In the genomic region with DNA sequence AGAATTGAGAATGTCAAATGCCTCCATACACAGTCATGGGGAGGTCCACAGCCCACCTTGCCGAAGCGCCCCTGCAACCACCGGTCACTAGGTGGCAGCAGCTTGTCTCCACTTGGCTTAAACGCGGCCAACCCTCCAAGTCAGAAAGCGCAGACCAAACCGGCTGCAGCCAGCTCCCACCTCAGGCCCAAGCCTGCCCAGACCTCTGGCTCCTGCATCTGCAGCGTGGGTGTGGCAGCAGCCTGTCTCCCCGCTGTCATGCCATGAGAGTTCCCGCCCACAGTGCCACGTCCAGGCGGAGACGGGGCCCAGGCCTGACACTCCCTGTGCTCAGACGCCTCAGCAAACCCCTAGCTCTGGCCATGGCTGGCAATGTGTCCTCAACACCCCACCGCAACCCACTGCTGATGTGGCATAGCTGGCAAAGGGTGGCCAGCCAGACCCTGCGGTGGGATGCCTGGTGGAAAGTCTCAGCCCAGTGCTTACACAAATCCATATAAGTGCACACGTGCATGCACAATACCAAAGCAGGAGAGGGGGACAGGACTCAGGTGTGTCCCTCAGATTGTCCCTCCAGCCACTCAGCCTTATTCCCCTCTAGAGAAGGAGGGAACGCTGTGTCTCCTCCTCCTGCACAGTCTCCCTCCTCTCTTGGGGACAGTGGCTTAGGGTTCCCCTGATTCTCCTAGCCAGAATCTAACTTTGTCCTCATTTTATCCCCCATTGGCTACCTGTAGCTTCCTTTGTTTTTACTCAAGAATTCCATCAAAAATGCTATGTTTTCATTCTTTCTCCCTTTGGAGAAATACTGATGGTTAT, we compare ENCODE assay signal across 8 cellular contexts. TPM values are rescaled to one million over a fixed set of nuclear protein-coding genes. Genes with fewer than 3 reads are reported as not detected.
DNase-seq lines count a peak whose midpoint lies in the region; ATAC-seq, FAIRE-seq and TF ChIP-seq lines count a peak whose summit lies in the region.

No MANE protein-coding gene starts in this region.

- peak; percentile 44 to 74 (median 58) for DNase-seq in CD4-positive, alpha-beta T cell
- DNase-seq in H7 (peak; percentile 92), NCI-H2196 treated with DMSO at 0.1 percent for 48 hours (lab: John Stamatoyannopoulos, UW; ENCODE audit: unreplicated experiment) (peak; percentile 92), mammary epithelial cell (peak; percentile 94), keratinocyte (ENCODE audit: low read depth, low spot score) (peak; percentile 98), spleen (peak; percentile 93)

- intact Hi-C loops in CD4-positive, alpha-beta T cell (cut with DNase I, micrococcal nuclease) = loop anchor here (1.0 to 10.0 kb wide), 5 partner anchors 48 to 868 kb away; a partner anchor contains a TSS
- intact Hi-C loops in mammary epithelial cell (cut with micrococcal nuclease) = loop anchor here (1.0 to 10.0 kb wide), 4 partner anchors 22 to 848 kb away; a partner anchor contains a TSS
- intact Hi-C loops in spleen (cut with DNase I; ENCODE audit: low total_unique reads) = loop anchor here (2.0 kb wide), 1 partner anchor 48 kb away; no protein-coding TSS in a partner anchor

- H3K36me3 Mint-ChIP-seq in CD4-positive, alpha-beta T cell (ENCODE audit: low read depth) = no peaks in the 10 kb centered on the region

- FAIRE-seq in keratinocyte (lab: Jason Lieb, UNC) = peak; percentile 76

- TF ChIP-seq POLR2A in spleen (IDR thresholded peaks at IDR 0.05) = no peak

- TF ChIP-seq CTCF in CD4-positive, alpha-beta T cell (IDR thresholded peaks at IDR 0.05) = peak; percentile 68
- TF ChIP-seq CTCF in WI38 (IDR thresholded peaks at IDR 0.05; ENCODE audit: low read depth, low read length) (peak; percentile 85), mammary epithelial cell (conservative IDR thresholded peaks at IDR 0.05 in 1 of 2, IDR thresholded peaks at IDR 0.05 in 1 of 2; ENCODE audit: extremely low read depth in 1 of 2, insufficient read depth in 1 of 2, low read depth in 1 of 2, low read length in 2 of 2) (peak; percentile 92 to 98), keratinocyte (optimal IDR thresholded peaks at IDR 0.05 in 1 of 3, IDR thresholded peaks at IDR 0.05 in 1 of 3, conservative IDR thresholded peaks at IDR 0.05 in 1 of 3; ENCODE audit: extremely low read depth in 1 of 3, insufficient read depth in 2 of 3, low read length in 3 of 3) (peak; percentile 98 to 99 (median 98)), spleen (IDR thresholded peaks at IDR 0.05 in 8 of 11, conservative IDR thresholded peaks at IDR 0.05 in 3 of 11) (peak; percentile 54 to 90 (median 81))

- H3K27ac ChIP-seq in CD4-positive, alpha-beta T cell (ENCODE audit: low read depth, low read length) = no peak overlapping the region
- H3K27ac ChIP-seq in mammary epithelial cell (ENCODE audit: insufficient read depth, low read depth, low read length) = peak overlapping the region; percentile 73
- peak overlapping the region; percentile 85 for H3K27ac ChIP-seq in keratinocyte (ENCODE audit: control insufficient read depth, insufficient read depth, low read length)
- no peak overlapping the region for H3K27ac ChIP-seq in spleen

- POLR2A ChIA-PET in CD4-positive, alpha-beta T cell (lab: Charles Lee) = interaction anchor here (1.0 to 2.5 kb wide), 2 partner anchors 22 to 56 kb away, joined by 3 to 20 read pairs; a partner anchor contains a TSS

- H3K9ac ChIP-seq in mammary epithelial cell (ENCODE audit: insufficient read depth, low read length) = peak overlapping the region; percentile 67
- peak overlapping the region; percentile 59 for H3K9ac ChIP-seq in keratinocyte (ENCODE audit: control insufficient read depth, extremely low read depth, insufficient read depth, low read length)

- H3K79me2 ChIP-seq in mammary epithelial cell (ENCODE audit: insufficient read depth, low read length) (no peaks in the 10 kb centered on the region), keratinocyte (ENCODE audit: control insufficient read depth, insufficient read depth, low read length) (no peaks in the 10 kb centered on the region)

- CTCF ChIA-PET in CD4-positive, alpha-beta T cell (lab: Charles Lee) = interaction anchor here (0.8 to 4.1 kb wide), 17 partner anchors 8 to 592 kb away, joined by 3 to 37 read pairs (median 7); a partner anchor contains a TSS
- CTCF ChIA-PET in mammary epithelial cell (lab: Charles Lee; ENCODE audit: low non-redundant PET) = interaction anchor here (0.6 to 0.7 kb wide), 4 partner anchors 23 to 48 kb away, joined by 3 to 4 read pairs (median 4); no protein-coding TSS in a partner anchor

- peak overlapping the region; percentile 84 for H2AFZ ChIP-seq in mammary epithelial cell (ENCODE audit: low read depth, low read length)
- peak overlapping the region; percentile 66 for H2AFZ ChIP-seq in keratinocyte (ENCODE audit: control insufficient read depth, low read length)

- H4K20me1 ChIP-seq in mammary epithelial cell (ENCODE audit: insufficient read depth, low read length) = no peaks in the 10 kb centered on the region
- no peaks in the 10 kb centered on the region for H4K20me1 ChIP-seq in keratinocyte (ENCODE audit: control insufficient read depth, extremely low read depth, insufficient read depth, low read length)

- H3K36me3 ChIP-seq in H7 (replicated peaks; ENCODE audit: control insufficient read depth, insufficient read depth, low read length) (no peaks in the 10 kb centered on the region), mammary epithelial cell (ENCODE audit: insufficient read depth, low read length) (no peaks in the 10 kb centered on the region), keratinocyte (ENCODE audit: control insufficient read depth in 2 of 2, extremely low read depth in 1 of 2, insufficient read depth in 2 of 2, low read length in 2 of 2) (no peaks in the 10 kb centered on the region), spleen (no peaks in the 10 kb centered on the region)

- H3K9me1 ChIP-seq in keratinocyte (ENCODE audit: control insufficient read depth, extremely low read depth, insufficient read depth, low read length) = peaks cover 3% of the 10 kb centered on the region

- H3K27ac Mint-ChIP-seq in CD4-positive, alpha-beta T cell = no peak overlapping the region

- H3K4me2 ChIP-seq in mammary epithelial cell (ENCODE audit: insufficient read depth, low read depth, low read length) = peak overlapping the region; percentile 89
- H3K4me2 ChIP-seq in keratinocyte (ENCODE audit: control insufficient read depth, extremely low read depth, insufficient read depth, low read depth, low read length) = peak overlapping the region; percentile 97

- BruUV-seq in mammary epithelial cell (replicated peaks; lab: Mats Ljungman, UMichigan) = no TSS peak

- H3K27me3 ChIP-seq in CD4-positive, alpha-beta T cell (ENCODE audit: control insufficient read depth, insufficient read depth, low read length) = peaks cover 20% of the 10 kb centered on the region
- H3K27me3 ChIP-seq in H7 (ENCODE audit: control insufficient read depth, insufficient read depth, low read length) (peaks cover 23% of the 10 kb centered on the region), mammary epithelial cell (ENCODE audit: insufficient read depth, low read length) (no peaks in the 10 kb centered on the region), keratinocyte (ENCODE audit: control insufficient read depth, extremely low read depth, insufficient read depth, low read length) (no peaks in the 10 kb centered on the region), spleen (replicated peaks in 1 of 7) (peaks cover 0 to 33% (median 5%) of the 10 kb centered on the region in 7 donors)

- WGBS in mammary epithelial cell (ENCODE audit: low coverage, missing lambda C conversion rate) = 9% methylated on average over 17 of the region's 18 CpGs
- 23 to 37% (median 31%) methylated on average over 16 to 18 of the region's 18 CpGs for WGBS in spleen, 5 donors

- H3K4me3 ChIP-seq in H7 (ENCODE audit: insufficient read depth, low read depth, low read length) (no peak overlapping the region), WI38 (ENCODE audit: low read depth, low read length) (no peak overlapping the region), mammary epithelial cell (replicated peaks in 1 of 3; ENCODE audit: insufficient read depth in 1 of 3, low read depth in 2 of 3, low read length in 3 of 3) (peak overlapping the region in 1 of 3 experiments; percentile 3), keratinocyte (ENCODE audit: control insufficient read depth in 2 of 3, extremely low read depth in 1 of 3, insufficient read depth in 2 of 3, low read depth in 1 of 3, low read length in 3 of 3) (no peak overlapping the region), spleen (peak overlapping the region in 1 of 8 donors; percentile 7)

- in situ Hi-C loops in mammary epithelial cell (cut with MboI; ENCODE audit: low sequenced_read_pairs in 2 of 2) = loop anchor here (5.0 to 10.0 kb wide), 3 partner anchors 46 to 108 kb away; no protein-coding TSS in a partner anchor

- H3K9me3 ChIP-seq in CD4-positive, alpha-beta T cell (ENCODE audit: control insufficient read depth, low read length) = no peaks in the 10 kb centered on the region
- H3K9me3 ChIP-seq in mammary epithelial cell (replicated peaks; ENCODE audit: insufficient read depth, low read length) (no peaks in the 10 kb centered on the region), keratinocyte (ENCODE audit: control insufficient read depth, low read depth, low read length) (no peaks in the 10 kb centered on the region), spleen (no peaks in the 10 kb centered on the region)

- ATAC-seq in CD4-positive, alpha-beta T cell (ENCODE audit: poor library complexity) = no peak
- ATAC-seq in HG02623 (IDR thresholded peaks at IDR 0.05; ENCODE audit: unreplicated experiment) = no peak

- dilution Hi-C loops in mammary epithelial cell (cut with HindIII; ENCODE audit: low sequenced_read_pairs) (loop anchor here (5.0 kb wide), 1 partner anchor 36 kb away; no protein-coding TSS in a partner anchor), keratinocyte (cut with MboI; ENCODE audit: extremely low pct_ligation_motif_present, low sequenced_read_pairs) (no loop called here)

- peak overlapping the region; percentile 58 for H3K4me3 Mint-ChIP-seq in CD4-positive, alpha-beta T cell

- peaks cover 37% of the 10 kb centered on the region for H3K4me1 ChIP-seq in mammary epithelial cell (ENCODE audit: insufficient read depth, low read length)
- H3K4me1 ChIP-seq in keratinocyte (ENCODE audit: control insufficient read depth, extremely low read depth, insufficient read depth, low read length) = peaks cover 48% of the 10 kb centered on the region
- peaks cover 26 to 53% (median 44%) of the 10 kb centered on the region in 6 donors for H3K4me1 ChIP-seq in spleen

- peaks cover 28% of the 10 kb centered on the region for H3K4me1 Mint-ChIP-seq in CD4-positive, alpha-beta T cell (ENCODE audit: low read depth)

- H3K9me3 Mint-ChIP-seq in CD4-positive, alpha-beta T cell = no peaks in the 10 kb centered on the region

- H3K27me3 Mint-ChIP-seq in CD4-positive, alpha-beta T cell = peaks cover 71% of the 10 kb centered on the region

RNA-seq across cellular contexts. Expression of a gene that starts 10.9 kb away (rescaled TPM):
- under 1 TPM; 0.47 to 0.88 TPM for total RNA-seq in CD4-positive, alpha-beta T cell
- total RNA-seq in H7 (2014; rRNA removed; shearing (Covaris generic)) = not detected in 2 replicates
- 10 to 100 TPM; 11.2 to 46.2 TPM for total RNA-seq in mammary epithelial cell
- polyA plus RNA-seq in mammary epithelial cell = 15.6 TPM
- polyA minus RNA-seq in mammary epithelial cell = 14.1 TPM
- 11.1 to 18.0 TPM (median 12.5 TPM) in 3 replicates for polyA plus RNA-seq in keratinocyte
- 13.4 TPM for polyA plus RNA-seq in keratinocyte (2011; ENCODE audit: low read depth)
- polyA plus RNA-seq in keratinocyte (2011; cell fraction: cytosol; rRNA removed) = 19.8 and 23.7 TPM in 2 replicates
- 14.8 and 16.3 TPM in 2 replicates for polyA plus RNA-seq in keratinocyte (2011; cell fraction: nucleus; rRNA removed)
- polyA plus RNA-seq in keratinocyte (2012; ENCODE audit: low replicate concordance) = 16.5 and 17.2 TPM in 2 replicates
- polyA minus RNA-seq in keratinocyte = 7.2 to 11.6 TPM (median 9.0 TPM) in 3 replicates
- polyA minus RNA-seq in keratinocyte (2011; cell fraction: cytosol; rRNA and poly(A)+ RNA removed) = 13.8 TPM
- 3.0 and 7.2 TPM in 2 replicates for polyA minus RNA-seq in keratinocyte (2011; cell fraction: nucleus; rRNA and poly(A)+ RNA removed)
- total RNA-seq in spleen = 10 to 100 TPM in 3 of 7 donors, 1 to 10 TPM in 4; 6.0 to 15.0 (median 9.0) TPM
- 1 to 10 TPM; 7.3 to 9.6 (median 8.5) TPM for polyA plus RNA-seq in spleen

RNA-seq across cellular contexts. Expression of a gene that starts 21.4 kb away (rescaled TPM):
- total RNA-seq in CD4-positive, alpha-beta T cell = 10 to 100 TPM; 28.1 to 30.6 TPM
- total RNA-seq in H7 (2014; rRNA removed; shearing (Covaris generic)) = 89.5 and 114 TPM in 2 replicates
- total RNA-seq in mammary epithelial cell (100 to 1,000 TPM; 283 to 291 TPM), spleen (100 to 1,000 TPM; 111 to 242 (median 142) TPM)
- polyA plus RNA-seq in mammary epithelial cell (138 TPM), keratinocyte (169 to 284 TPM (median 208 TPM) in 3 replicates), spleen (10 to 100 TPM; 21.2 to 59.5 (median 25.7) TPM)
- polyA minus RNA-seq in mammary epithelial cell (315 TPM), keratinocyte (167 to 352 TPM (median 217 TPM) in 3 replicates)
- polyA plus RNA-seq in keratinocyte (2011; ENCODE audit: low read depth) = 179 TPM
- 112 TPM in 2 replicates for polyA plus RNA-seq in keratinocyte (2011; cell fraction: cytosol; rRNA removed)
- polyA plus RNA-seq in keratinocyte (2011; cell fraction: nucleus; rRNA removed) = 514 and 591 TPM in 2 replicates
- polyA plus RNA-seq in keratinocyte (2012; ENCODE audit: low replicate concordance) = 152 and 178 TPM in 2 replicates
- 115 TPM for polyA minus RNA-seq in keratinocyte (2011; cell fraction: cytosol; rRNA and poly(A)+ RNA removed)
- polyA minus RNA-seq in keratinocyte (2011; cell fraction: nucleus; rRNA and poly(A)+ RNA removed) = 374 and 414 TPM in 2 replicates

RNA-seq across cellular contexts. Expression of a gene that starts 55.8 kb away (rescaled TPM):
- 100 to 1,000 TPM; 206 to 224 TPM for total RNA-seq in CD4-positive, alpha-beta T cell
- 63.9 and 79.1 TPM in 2 replicates for total RNA-seq in H7 (2014; rRNA removed; shearing (Covaris generic))
- total RNA-seq in mammary epithelial cell (100 to 1,000 TPM in 1 of 2 donors, 10 to 100 TPM in 1; 35.3 to 116 TPM), spleen (100 to 1,000 TPM; 216 to 380 (median 235) TPM)
- polyA plus RNA-seq in mammary epithelial cell (70.6 TPM), keratinocyte (62.7 to 79.4 TPM (median 63.9 TPM) in 3 replicates), spleen (1,000 to 10,000 TPM in 1 of 3 donors, 100 to 1,000 TPM in 2; 328 to 1,020 (median 665) TPM)
- polyA minus RNA-seq in mammary epithelial cell (121 TPM), keratinocyte (39.3 to 66.2 TPM (median 50.9 TPM) in 3 replicates)
- 69.5 TPM for polyA plus RNA-seq in keratinocyte (2011; ENCODE audit: low read depth)
- polyA plus RNA-seq in keratinocyte (2011; cell fraction: cytosol; rRNA removed) = 24.8 and 26.8 TPM in 2 replicates
- polyA plus RNA-seq in keratinocyte (2011; cell fraction: nucleus; rRNA removed) = 316 and 363 TPM in 2 replicates
- polyA plus RNA-seq in keratinocyte (2012; ENCODE audit: low replicate concordance) = 58.2 and 79.6 TPM in 2 replicates
- polyA minus RNA-seq in keratinocyte (2011; cell fraction: cytosol; rRNA and poly(A)+ RNA removed) = 18.8 TPM
- 39.1 and 52.5 TPM in 2 replicates for polyA minus RNA-seq in keratinocyte (2011; cell fraction: nucleus; rRNA and poly(A)+ RNA removed)

Comparison
In these comparisons a context has a peak if more than half of its experiments do, and no peak if none do; other contexts are left out.
1. H3K27ac ChIP-seq: peak in mammary epithelial cell (single experiment) and keratinocyte (single experiment); none in CD4-positive, alpha-beta T cell (single experiment) and spleen (0 of 8).
2. Peak in every context shown above with its lines, with median percentiles within 50 percentile points of each other: DNase-seq and CTCF ChIP-seq.